27 cellular contexts compared by ENCODE assay signal in genomic region chr22:16838073-16838472, GRCh38. TPM values are rescaled to one million over a fixed set of nuclear protein-coding genes. Genes with fewer than 3 reads are reported as not detected.
"Had no signal": no experiment of that assay in that cellular context is flagged by ENCODE, and none has a peak within 500 bp of the region (broad histone marks: within the 10 kb centered on the region; RNA-seq: fewer than 3 reads in every experiment).

No MANE protein-coding gene starts in this region.

- H3K27me3 Mint-ChIP-seq: activated CD4-positive, alpha-beta T cell treated with anti-CD3 and anti-CD28 coated beads for 36 hours; activated naive CD8-positive, alpha-beta T cell treated with anti-CD3 and anti-CD28 coated beads for 36 hours; progenitor cell of endocrine pancreas; stimulated activated naive CD8-positive, alpha-beta T cell treated with anti-CD3 and anti-CD28 coated beads, Interleukin-15, amount 100 ng/mL, for 72 hours had no signal

- H3K27ac ChIP-seq: coronary artery, transverse colon, uterus had no signal

- H3K9me3 ChIP-seq: transverse colon, uterus had no signal

- H3K27me3 ChIP-seq: transverse colon, uterus had no signal

- H3K4me1 ChIP-seq: transverse colon, uterus had no signal

- H3K4me3 Mint-ChIP-seq: activated B cell treated with CpG ODN at 0.5 μM for 24 hours; activated CD4-positive, alpha-beta T cell treated with anti-CD3 and anti-CD28 coated beads for 36 hours; activated naive CD8-positive, alpha-beta T cell treated with anti-CD3 and anti-CD28 coated beads for 36 hours; endodermal cell; natural killer cell treated with Interleukin-12 subunit alpha and Interleukin-12 subunit beta and Interleukin-15 and Interleukin-18, amount 100 ng/mL, for 72 hours; stimulated activated effector memory CD8-positive, alpha-beta T cell treated with anti-CD3 and anti-CD28 coated beads, Interleukin-12 subunit alpha, Interleukin-12 subunit beta, amount 100 ng/mL, for 72 hours; stimulated activated naive CD8-positive, alpha-beta T cell treated with anti-CD3 and anti-CD28 coated beads, Interleukin-15, amount 100 ng/mL, for 72 hours; T-helper 1 cell treated with Interleukin-12 subunit alpha and Interleukin-12 subunit beta and Interleukin-4 antibody, amounts not matched to agents 30 μg/mL and 1 μg/mL, for 36 hours had no signal

- H3K27ac Mint-ChIP-seq: activated B cell treated with CpG ODN at 0.5 μM for 24 hours; activated CD4-positive, alpha-beta T cell treated with anti-CD3 and anti-CD28 coated beads for 36 hours; activated naive CD8-positive, alpha-beta T cell treated with anti-CD3 and anti-CD28 coated beads for 36 hours; endodermal cell; natural killer cell treated with Interleukin-12 subunit alpha and Interleukin-12 subunit beta and Interleukin-15 and Interleukin-18, amount 100 ng/mL, for 72 hours; progenitor cell of endocrine pancreas; stimulated activated effector memory CD8-positive, alpha-beta T cell treated with anti-CD3 and anti-CD28 coated beads, Interleukin-12 subunit alpha, Interleukin-12 subunit beta, amount 100 ng/mL, for 72 hours; stimulated activated naive CD8-positive, alpha-beta T cell treated with anti-CD3 and anti-CD28 coated beads, Interleukin-15, amount 100 ng/mL, for 72 hours; T-helper 1 cell treated with Interleukin-12 subunit alpha and Interleukin-12 subunit beta and Interleukin-4 antibody, amounts not matched to agents 30 μg/mL and 1 μg/mL, for 36 hours had no signal

- H3K36me3 ChIP-seq: transverse colon, uterus had no signal

- DNase-seq: activated B cell treated with CpG ODN at 0.5 μM for 24 hours; activated CD4-positive, alpha-beta T cell treated with anti-CD3 and anti-CD28 coated beads for 36 hours; activated CD4-positive, alpha-beta T cell treated with anti-CD3 and anti-CD28 coated beads, Interleukin-2, amount 50 U/mL, for 48 hours; activated naive CD4-positive, alpha-beta T cell treated with Interleukin-2 at 50 U/mL for 16 hours; activated naive CD8-positive, alpha-beta T cell treated with anti-CD3 and anti-CD28 coated beads for 36 hours; activated T-cell treated with anti-CD3 and anti-CD28 coated beads, Interleukin-2, amount 50 U/mL, for 48 hours; amniotic stem cell; cerebellar nuclear complex; endodermal cell; foreskin melanocyte; glutamatergic neuron; hypothalamus; left ventricle myocardium superior; right cardiac atrium; small intestine; stimulated activated CD4-positive, alpha-beta T cell treated with anti-CD3 and anti-CD28 coated beads, Interleukin-2, amount 100 ng/mL, for 24 hours; stimulated activated naive CD8-positive, alpha-beta T cell treated with anti-CD3 and anti-CD28 coated beads, Interleukin-15, amount 100 ng/mL, for 72 hours; T1000; transverse colon; uterus had no signal

- H3K4me1 Mint-ChIP-seq: activated B cell treated with CpG ODN at 0.5 μM for 24 hours; activated CD4-positive, alpha-beta T cell treated with anti-CD3 and anti-CD28 coated beads for 36 hours; activated naive CD8-positive, alpha-beta T cell treated with anti-CD3 and anti-CD28 coated beads for 36 hours; endodermal cell; stimulated activated effector memory CD8-positive, alpha-beta T cell treated with anti-CD3 and anti-CD28 coated beads, Interleukin-12 subunit alpha, Interleukin-12 subunit beta, amount 100 ng/mL, for 72 hours; stimulated activated naive CD8-positive, alpha-beta T cell treated with anti-CD3 and anti-CD28 coated beads, Interleukin-15, amount 100 ng/mL, for 72 hours had no signal

- ATAC-seq: activated CD4-positive, alpha-beta T cell treated with anti-CD3 and anti-CD28 coated beads for 36 hours; left ventricle myocardium superior; natural killer cell treated with Interleukin-12 subunit alpha and Interleukin-12 subunit beta and Interleukin-15 and Interleukin-18, amount 100 ng/mL, for 72 hours; right cardiac atrium; stimulated activated effector memory CD8-positive, alpha-beta T cell treated with anti-CD3 and anti-CD28 coated beads, Interleukin-12 subunit alpha, Interleukin-12 subunit beta, amount 100 ng/mL, for 72 hours; stimulated activated naive CD8-positive, alpha-beta T cell treated with anti-CD3 and anti-CD28 coated beads, Interleukin-15, amount 100 ng/mL, for 72 hours had no signal

- H3K9me3 Mint-ChIP-seq: activated B cell treated with CpG ODN at 0.5 μM for 24 hours; activated naive CD8-positive, alpha-beta T cell treated with anti-CD3 and anti-CD28 coated beads for 36 hours; endodermal cell; natural killer cell treated with Interleukin-12 subunit alpha and Interleukin-12 subunit beta and Interleukin-15 and Interleukin-18, amount 100 ng/mL, for 72 hours; stimulated activated effector memory CD8-positive, alpha-beta T cell treated with anti-CD3 and anti-CD28 coated beads, Interleukin-12 subunit alpha, Interleukin-12 subunit beta, amount 100 ng/mL, for 72 hours; stimulated activated naive CD8-positive, alpha-beta T cell treated with anti-CD3 and anti-CD28 coated beads, Interleukin-15, amount 100 ng/mL, for 72 hours; T-helper 1 cell treated with Interleukin-12 subunit alpha and Interleukin-12 subunit beta and Interleukin-4 antibody, amounts not matched to agents 30 μg/mL and 1 μg/mL, for 36 hours had no signal

- H3K36me3 Mint-ChIP-seq: activated naive CD8-positive, alpha-beta T cell treated with anti-CD3 and anti-CD28 coated beads for 36 hours; natural killer cell treated with Interleukin-12 subunit alpha and Interleukin-12 subunit beta and Interleukin-15 and Interleukin-18, amount 100 ng/mL, for 72 hours; stimulated activated effector memory CD8-positive, alpha-beta T cell treated with anti-CD3 and anti-CD28 coated beads, Interleukin-12 subunit alpha, Interleukin-12 subunit beta, amount 100 ng/mL, for 72 hours had no signal

- H3K4me3 ChIP-seq: coronary artery, transverse colon, uterus had no signal

RNA-seq across cellular contexts. Expression of gene XKR3, which starts 12.9 kb away (rescaled TPM):
- total RNA-seq: activated CD4-positive, alpha-beta T cell treated with anti-CD3 and anti-CD28 coated beads for 36 hours; activated naive CD8-positive, alpha-beta T cell treated with anti-CD3 and anti-CD28 coated beads for 36 hours; endodermal cell; left ventricle myocardium superior; natural killer cell treated with Interleukin-12 subunit alpha and Interleukin-12 subunit beta and Interleukin-15 and Interleukin-18, amount 100 ng/mL, for 72 hours; osteocyte; progenitor cell of endocrine pancreas; right cardiac atrium; temporal lobe; transverse colon; uterus had no signal
